ENCODE assay signal across 10 cellular contexts in the genomic region with DNA sequence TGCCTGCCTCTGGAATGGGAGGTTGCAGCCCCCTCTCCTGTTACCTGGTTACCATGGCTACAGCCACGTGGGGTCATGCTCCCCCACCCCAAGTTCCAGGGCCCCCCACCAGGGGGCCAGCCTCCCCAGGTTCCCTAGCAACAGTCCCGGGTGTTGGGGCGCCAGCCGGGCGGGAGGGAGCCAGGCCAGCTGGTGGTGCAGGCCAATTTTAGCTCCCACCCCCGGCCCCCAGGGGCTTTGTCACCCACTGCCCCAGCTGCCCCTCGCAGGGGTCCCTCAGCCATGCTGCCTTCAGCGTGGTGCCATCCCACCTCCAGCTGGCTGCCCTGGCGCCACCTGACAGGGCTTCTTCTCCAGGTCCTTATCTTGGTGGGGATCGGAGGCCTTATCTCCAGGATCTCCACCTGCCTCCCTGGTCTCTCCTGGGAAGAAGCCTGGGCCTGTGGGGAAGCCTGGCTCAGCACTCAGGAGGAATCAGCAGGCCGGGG. TPM values are rescaled to one million over a fixed set of nuclear protein-coding genes. Genes with fewer than 3 reads are reported as not detected.
DNase-seq lines count a peak whose midpoint lies in the region; ATAC-seq, FAIRE-seq and TF ChIP-seq lines count a peak whose summit lies in the region.
"Had no signal": no experiment of that assay in that cellular context is flagged by ENCODE, and none has a peak within 500 bp of the region (broad histone marks: within the 10 kb centered on the region; RNA-seq: fewer than 3 reads in every experiment).

No MANE protein-coding gene starts in this region.

- H3K4me3 Mint-ChIP-seq in natural killer cell treated with Interleukin-12 subunit alpha and Interleukin-12 subunit beta and Interleukin-15 and Interleukin-18, amount 100 ng/mL, for 72 hours: peak overlapping the region; percentile 90
- H3K4me3 Mint-ChIP-seq: dendritic cell treated with granulocyte-macrophage colony-stimulating factor and Interleukin-4, amounts not matched to agents 40 ng/mL and 50 ng/mL, for 4 days had no signal

- no peaks in the 10 kb centered on the region for H3K9me3 ChIP-seq in K562 (replicated peaks; ENCODE audit: control insufficient read depth, insufficient read depth, low read depth, low read length)
- H3K9me3 ChIP-seq: transverse colon had no signal

- peaks cover 19 to 51% of the 10 kb centered on the region in 2 experiments for H3K4me1 ChIP-seq in K562 (replicated peaks in 1 of 2; ENCODE audit: control insufficient read depth in 2 of 2, insufficient read depth in 2 of 2, low read length in 2 of 2)

- in situ Hi-C loops in K562 (cut with MboI): no loop called here

- CTCF ChIA-PET in K562 (lab: Yijun Ruan, JAX; ENCODE audit: low intra/inter-chr PET ratio): no interaction called here

- H3K27ac ChIP-seq in K562 (ENCODE audit: extremely low read depth, low read depth, low read length): no peak overlapping the region
- H3K27ac ChIP-seq: transverse colon had no signal

- H3K27me3 ChIP-seq in K562 (ENCODE audit: control insufficient read depth in 2 of 2, insufficient read depth in 2 of 2, low read length in 2 of 2): no peaks in the 10 kb centered on the region
- H3K27me3 ChIP-seq: transverse colon had no signal

- peaks cover 41% of the 10 kb centered on the region for H3K79me2 ChIP-seq in K562 (ENCODE audit: control insufficient read depth, insufficient read depth, low read length)

- no peak for FAIRE-seq in K562 (lab: Jason Lieb, UNC)

- H3K4me1 Mint-ChIP-seq in natural killer cell treated with Interleukin-12 subunit alpha and Interleukin-12 subunit beta and Interleukin-15 and Interleukin-18, amount 100 ng/mL, for 72 hours (ENCODE audit: low read depth in 2 of 2): peaks cover 33 to 35% of the 10 kb centered on the region in 2 donors

- H2AFZ ChIP-seq in K562 (ENCODE audit: low read depth, low read length): no peak overlapping the region

- TSS peak; percentile 11 for BruUV-seq in K562 (replicated peaks; lab: Mats Ljungman, UMichigan)

- no peaks in the 10 kb centered on the region for H3K36me3 Mint-ChIP-seq in natural killer cell treated with Interleukin-12 subunit alpha and Interleukin-12 subunit beta and Interleukin-15 and Interleukin-18, amount 100 ng/mL, for 72 hours

- TF ChIP-seq EP300 in K562 (IDR thresholded peaks at IDR 0.05; ENCODE audit: low read length): no peak

- H3K4me2 ChIP-seq in K562 (ENCODE audit: insufficient read depth, low read length): no peak overlapping the region

- TF ChIP-seq CTCF in HFF-Myc (IDR thresholded peaks at IDR 0.05; ENCODE audit: low read depth, low read length, missing control alignments) (peak; percentile 35), K562 (IDR thresholded peaks at IDR 0.05 in 2 of 3, conservative IDR thresholded peaks at IDR 0.05 in 1 of 3; ENCODE audit: insufficient read depth in 2 of 3, low read depth in 1 of 3, low read length in 3 of 3) (peak; percentile 34 to 51 (median 44); a peak in 5 of 6 replicates)

- H3K9me1 ChIP-seq in K562 (ENCODE audit: control insufficient read depth, insufficient read depth, low read length): no peaks in the 10 kb centered on the region

- H4K20me1 ChIP-seq in K562 (replicated peaks; ENCODE audit: control insufficient read depth, insufficient read depth, low read length): peaks cover 15% of the 10 kb centered on the region

- H3K9me3 Mint-ChIP-seq in natural killer cell treated with Interleukin-12 subunit alpha and Interleukin-12 subunit beta and Interleukin-15 and Interleukin-18, amount 100 ng/mL, for 72 hours: no peaks in the 10 kb centered on the region
- H3K9me3 Mint-ChIP-seq: dendritic cell treated with granulocyte-macrophage colony-stimulating factor and Interleukin-4, amounts not matched to agents 40 ng/mL and 50 ng/mL, for 4 days had no signal

- peak overlapping the region in 1 of 2 experiments; percentile 56; a peak in 2 of 4 replicates for H3K9ac ChIP-seq in K562 (ENCODE audit: insufficient read depth in 1 of 2, low read depth in 2 of 2, low read length in 2 of 2)

- POLR2A ChIA-PET in K562 (lab: Yijun Ruan, JAX): interaction anchor here (0.5 to 1.5 kb wide), 5 partner anchors 8 to 100 kb away, joined by 3 to 5 read pairs (median 3); no protein-coding TSS in a partner anchor

- 47% methylated on average over 3 of the region's 11 CpGs for WGBS in K562 (ENCODE audit: insufficient coverage, low coverage, missing lambda C conversion rate)

- no peak for TF ChIP-seq POLR2A in K562 (conservative IDR thresholded peaks at IDR 0.05)

- H3K27ac Mint-ChIP-seq in natural killer cell treated with Interleukin-12 subunit alpha and Interleukin-12 subunit beta and Interleukin-15 and Interleukin-18, amount 100 ng/mL, for 72 hours: peak overlapping the region; percentile 12 to 21

- H3K27me3 Mint-ChIP-seq in natural killer cell treated with Interleukin-12 subunit alpha and Interleukin-12 subunit beta and Interleukin-15 and Interleukin-18, amount 100 ng/mL, for 72 hours: no peaks in the 10 kb centered on the region

- intact Hi-C loops in K562 (cut with micrococcal nuclease): no loop called here

- no peak for TF ChIP-seq RAD21 in K562 (CRISPR knock-in tag; conservative IDR thresholded peaks at IDR 0.05 in 1 of 2, IDR thresholded peaks at IDR 0.05 in 1 of 2)

- peaks cover 12% of the 10 kb centered on the region; the same call in 2 of the 3 replicates for H3K36me3 ChIP-seq in K562 (ENCODE audit: control insufficient read depth, insufficient read depth, low read length)
- H3K36me3 ChIP-seq: transverse colon had no signal

- no peak for ATAC-seq in K562
- ATAC-seq in natural killer cell treated with Interleukin-12 subunit alpha and Interleukin-12 subunit beta and Interleukin-15 and Interleukin-18, amount 100 ng/mL, for 72 hours: no peak
- ATAC-seq: left cardiac atrium had no signal

- DNase-seq in COLO668 (lab: John Stamatoyannopoulos, UW; ENCODE audit: unreplicated experiment) (peak; percentile 2), HFF-Myc (ENCODE audit: extremely low read depth, low read depth) (no peak), K562 (ENCODE audit: extremely low read depth in 1 of 4, low spot score in 3 of 4) (peak; percentile 26 to 79 (median 68)), dermis blood vessel endothelial cell (no peak), NCI-H69 (lab: John Stamatoyannopoulos, UW) (no peak), midbrain (lab: John Stamatoyannopoulos, UW) (no peak)
- DNase-seq in natural killer cell treated with Interleukin-12 subunit alpha and Interleukin-12 subunit beta and Interleukin-15 and Interleukin-18, amount 100 ng/mL, for 72 hours (ENCODE audit: low spot score): no peak
- DNase-seq: left cardiac atrium, transverse colon had no signal

- H3K4me3 ChIP-seq in HFF-Myc (replicated peaks; ENCODE audit: low read depth, low read length): no peak overlapping the region
- no peak overlapping the region for H3K4me3 ChIP-seq in K562
- H3K4me3 ChIP-seq: transverse colon had no signal

RNA-seq across cellular contexts. Expression of gene MARK4, which starts 3.0 kb away (rescaled TPM):
- 37.2 and 76.7 TPM in 2 replicates for total RNA-seq in K562 (2011; cell fraction: chromatin; rRNA removed; ENCODE audit: low replicate concordance)
- 24.3 TPM in 2 replicates for total RNA-seq in K562 (2011; cell fraction: nucleolus; rRNA removed)
- 26.7 and 28.1 TPM in 2 replicates for total RNA-seq in K562 (2011; cell fraction: nucleoplasm; rRNA removed)
- total RNA-seq in K562 (2014; rRNA removed): 7.9 and 8.6 TPM in 2 replicates
- 6.7 and 6.8 TPM in 2 replicates for total RNA-seq in K562 (2014; rRNA removed; fragmentation: Illumina TruSeq; extraction: Trizol)
- total RNA-seq in K562 (2015; rRNA removed; fragmentation: Illumina TruSeq; extraction: Trizol): 4.2 and 5.2 TPM in 2 replicates
- 24.8 and 29.4 TPM in 2 replicates for total RNA-seq in K562 (2021)
- 9.5 and 11.1 TPM in 2 replicates for polyA plus RNA-seq in K562 (2011; rRNA removed)
- polyA plus RNA-seq in K562 (2011; cell fraction: cytosol; rRNA removed): 4.4 and 6.2 TPM in 2 replicates
- polyA plus RNA-seq in K562 (2011; cell fraction: nucleus; rRNA removed): 9.6 and 10.2 TPM in 2 replicates
- polyA plus RNA-seq in K562 (2012): 15.2 and 27.5 TPM in 2 replicates
- 18.4 and 24.5 TPM in 2 replicates for polyA plus RNA-seq in K562 (2014; fragmentation: Illumina TruSeq; extraction: Trizol)
- polyA plus RNA-seq in K562 (2014; fragmentation: Nextera tagmentation; extraction: Ambion mirVana): under 1 TPM; 0.52 to 0.96 TPM
- 7.4 and 12.7 TPM in 2 replicates for polyA plus RNA-seq in K562 (2014; rRNA removed)
- 16.3 and 17.7 TPM in 2 replicates for polyA minus RNA-seq in K562 (2011; rRNA and poly(A)+ RNA removed)
- polyA minus RNA-seq in K562 (2011; cell fraction: cytosol; rRNA and poly(A)+ RNA removed): 11.7 and 21.8 TPM in 2 replicates
- polyA minus RNA-seq in K562 (2011; cell fraction: nucleus; rRNA and poly(A)+ RNA removed): 5.0 and 5.4 TPM in 2 replicates
- 10 to 100 TPM; 31.4 to 42.5 TPM for total RNA-seq in natural killer cell treated with Interleukin-12 subunit alpha and Interleukin-12 subunit beta and Interleukin-15 and Interleukin-18, amount 100 ng/mL, for 72 hours
- 14.0 and 32.1 TPM in 2 replicates for total RNA-seq in dermis blood vessel endothelial cell

RNA-seq across cellular contexts. Expression of gene EXOC3L2, which starts 8.9 kb away (rescaled TPM):
- total RNA-seq in K562 (2011; cell fraction: chromatin; rRNA removed; ENCODE audit: low replicate concordance): 2.7 and 12.8 TPM in 2 replicates
- 14.5 and 16.8 TPM in 2 replicates for total RNA-seq in K562 (2011; cell fraction: nucleolus; rRNA removed)
- 5.2 and 5.7 TPM in 2 replicates for total RNA-seq in K562 (2011; cell fraction: nucleoplasm; rRNA removed)
- total RNA-seq in K562 (2014; rRNA removed) (12.3 and 13.3 TPM in 2 replicates), K562 (2014; rRNA removed; fragmentation: Illumina TruSeq; extraction: Trizol) (0.96 and 1.3 TPM in 2 replicates), K562 (2015; rRNA removed; fragmentation: Illumina TruSeq; extraction: Trizol) (2.0 and 2.1 TPM in 2 replicates), K562 (2021) (15.5 and 19.0 TPM in 2 replicates), dermis blood vessel endothelial cell (1.7 and 3.1 TPM in 2 replicates)
- polyA plus RNA-seq in K562 (2011; rRNA removed) (3.1 and 6.0 TPM in 2 replicates), K562 (2014; fragmentation: Illumina TruSeq; extraction: Trizol) (2.4 and 7.8 TPM in 2 replicates), K562 (2014; fragmentation: Nextera tagmentation; extraction: Ambion mirVana) (under 1 TPM; 0.31 to 0.34 TPM), K562 (2014; rRNA removed) (6.1 and 6.7 TPM in 2 replicates)
- polyA plus RNA-seq in K562 (2011; cell fraction: cytosol; rRNA removed): 4.1 and 21.2 TPM in 2 replicates
- 7.5 and 31.6 TPM in 2 replicates for polyA plus RNA-seq in K562 (2011; cell fraction: nucleus; rRNA removed)
- polyA plus RNA-seq in K562 (2012): 14.4 and 19.7 TPM in 2 replicates
- polyA minus RNA-seq in K562 (2011; rRNA and poly(A)+ RNA removed): 0.96 and 2.0 TPM in 2 replicates
- 10.7 and 11.2 TPM in 2 replicates for polyA minus RNA-seq in K562 (2011; cell fraction: cytosol; rRNA and poly(A)+ RNA removed)
- 4.7 and 8.8 TPM in 2 replicates for polyA minus RNA-seq in K562 (2011; cell fraction: nucleus; rRNA and poly(A)+ RNA removed)
- not detected for total RNA-seq in natural killer cell treated with Interleukin-12 subunit alpha and Interleukin-12 subunit beta and Interleukin-15 and Interleukin-18, amount 100 ng/mL, for 72 hours

Comparison
In these comparisons a context has a peak if more than half of its experiments do, and no peak if none do; other contexts are left out.
1. DNase-seq: peak in COLO668 (single experiment) and K562 (4 of 4); none in HFF-Myc (single experiment), natural killer cell treated with Interleukin-12 subunit alpha and Interleukin-12 subunit beta and Interleukin-15 and Interleukin-18, amount 100 ng/mL, for 72 hours (single experiment), dermis blood vessel endothelial cell (single experiment), NCI-H69 (single experiment) and midbrain (single experiment).